Comparison of ENCODE assay signal across 18 cellular contexts in genomic region chr5:174900176-174900692, GRCh38.
DNase-seq lines count a peak whose midpoint lies in the region; ATAC-seq and TF ChIP-seq lines count a peak whose summit lies in the region.
"Had no signal": no experiment of that assay in that cellular context is flagged by ENCODE, and none has a peak within 500 bp of the region (broad histone marks: within the 10 kb centered on the region; RNA-seq: fewer than 3 reads in every experiment).

No MANE protein-coding gene starts in this region.

- in situ Hi-C loops in KBM-7 (cut with MboI; ENCODE audit: low pct_unique_long_range_greater_than_20kb, low sequenced_read_pairs) = no loop called here

- intact Hi-C loops in uterus (cut with DNase I; ENCODE audit: low total_unique reads) = no loop called here

- no peaks in the 10 kb centered on the region for H3K9me3 ChIP-seq in uterus

- H3K27me3 ChIP-seq in uterus = no peaks in the 10 kb centered on the region

- TF ChIP-seq CTCF in mesothelial cell of epicardium (IDR thresholded peaks at IDR 0.05; ENCODE audit: unreplicated experiment) (no peak), uterus (IDR thresholded peaks at IDR 0.05) (no peak)

- peaks cover 0 to 5% of the 10 kb centered on the region in 2 donors for H3K36me3 ChIP-seq in uterus

- H3K9me3 Mint-ChIP-seq in mesothelial cell of epicardium = peaks cover 4% of the 10 kb centered on the region
- H3K9me3 Mint-ChIP-seq in activated T-cell treated with anti-CD3 and anti-CD28 coated beads, Interleukin-2, amount 50 U/mL, for 4 hours = no peaks in the 10 kb centered on the region
- H3K9me3 Mint-ChIP-seq: T-helper 1 cell treated with Interleukin-12 subunit alpha and Interleukin-12 subunit beta and Interleukin-4 antibody, amounts not matched to agents 30 μg/mL and 1 μg/mL, for 36 hours had no signal

- H3K4me3 ChIP-seq in uterus = no peak overlapping the region

- no peak overlapping the region for H3K27ac ChIP-seq in uterus

- H3K27me3 Mint-ChIP-seq in mesothelial cell of epicardium (ENCODE audit: low read depth) = no peaks in the 10 kb centered on the region
- H3K27me3 Mint-ChIP-seq in activated T-cell treated with anti-CD3 and anti-CD28 coated beads, Interleukin-2, amount 50 U/mL, for 4 hours (ENCODE audit: low read depth) = peaks cover 4% of the 10 kb centered on the region
- H3K27me3 Mint-ChIP-seq: B cell had no signal

- H3K27ac Mint-ChIP-seq in mesothelial cell of epicardium = peak overlapping the region; percentile 15
- H3K27ac Mint-ChIP-seq: B cell; CD4-positive, alpha-beta memory T cell; H9; T-helper 1 cell treated with Interleukin-12 subunit alpha and Interleukin-12 subunit beta and Interleukin-4 antibody, amounts not matched to agents 30 μg/mL and 1 μg/mL, for 36 hours had no signal

- DNase-seq in KBM-7 = peak; percentile 19
- peak; percentile 78 for DNase-seq in NOMO-1 treated with DMSO at 0.1 percent for 48 hours (lab: John Stamatoyannopoulos, UW; ENCODE audit: unreplicated experiment)
- peak; percentile 33 for DNase-seq in SKM-1 treated with dmso at 0.1 percent for 144 hours (lab: John Stamatoyannopoulos, UW; ENCODE audit: unreplicated experiment)
- DNase-seq in mesothelial cell of epicardium (ENCODE audit: low spot score in 2 of 2, unreplicated experiment in 2 of 2) = no peak
- DNase-seq in activated T-cell treated with anti-CD3 and anti-CD28 coated beads, Interleukin-2, amount 50 U/mL, for 4 hours = no peak
- no peak for DNase-seq in effector CD4-positive, alpha-beta T cell
- DNase-seq in uterus = no peak
- DNase-seq: CD4-positive, alpha-beta memory T cell; EL; H9; NCI-H1092; NCI-H187; NCI-H774; RPMI8226; SK-N-SH had no signal

- TF ChIP-seq POLR2A in uterus (IDR thresholded peaks at IDR 0.05) = no peak

- ATAC-seq in activated T-cell treated with anti-CD3 and anti-CD28 coated beads, Interleukin-2, amount 50 U/mL, for 4 hours = no peak
- ATAC-seq in HG02885 (IDR thresholded peaks at IDR 0.05; ENCODE audit: poor library complexity, unreplicated experiment) = no peak

- H3K36me3 Mint-ChIP-seq in mesothelial cell of epicardium = no peaks in the 10 kb centered on the region
- H3K36me3 Mint-ChIP-seq in activated T-cell treated with anti-CD3 and anti-CD28 coated beads, Interleukin-2, amount 50 U/mL, for 4 hours (ENCODE audit: insufficient read depth) = no peaks in the 10 kb centered on the region
- H3K36me3 Mint-ChIP-seq: CD4-positive, alpha-beta memory T cell had no signal

- no peak overlapping the region for H3K4me3 Mint-ChIP-seq in mesothelial cell of epicardium
- no peak overlapping the region for H3K4me3 Mint-ChIP-seq in activated T-cell treated with anti-CD3 and anti-CD28 coated beads, Interleukin-2, amount 50 U/mL, for 4 hours
- H3K4me3 Mint-ChIP-seq: B cell; CD4-positive, alpha-beta memory T cell; H9; T-helper 1 cell treated with Interleukin-12 subunit alpha and Interleukin-12 subunit beta and Interleukin-4 antibody, amounts not matched to agents 30 μg/mL and 1 μg/mL, for 36 hours had no signal

- no peaks in the 10 kb centered on the region for H3K4me1 ChIP-seq in uterus

- H3K4me1 Mint-ChIP-seq in mesothelial cell of epicardium = peaks cover 12% of the 10 kb centered on the region
- no peaks in the 10 kb centered on the region for H3K4me1 Mint-ChIP-seq in activated T-cell treated with anti-CD3 and anti-CD28 coated beads, Interleukin-2, amount 50 U/mL, for 4 hours (ENCODE audit: low read depth)
- H3K4me1 Mint-ChIP-seq: B cell; CD4-positive, alpha-beta memory T cell had no signal

Comparison
In these comparisons a context has a peak if more than half of its experiments do, and no peak if none do; other contexts are left out.
1. DNase-seq: peak in KBM-7 (single experiment), NOMO-1 treated with DMSO at 0.1 percent for 48 hours (single experiment) and SKM-1 treated with dmso at 0.1 percent for 144 hours (single experiment); none in mesothelial cell of epicardium (0 of 2), activated T-cell treated with anti-CD3 and anti-CD28 coated beads, Interleukin-2, amount 50 U/mL, for 4 hours (single experiment), effector CD4-positive, alpha-beta T cell (single experiment) and uterus (0 of 2).